In genomic region chr18:744824-745597, GRCh38 we compare ENCODE assay signal across 27 cellular contexts.
"Had no signal": no experiment of that assay in that cellular context is flagged by ENCODE, and none has a peak within 500 bp of the region (broad histone marks: within the 10 kb centered on the region; RNA-seq: fewer than 3 reads in every experiment).

No MANE protein-coding gene starts in this region.

- H3K4me3 ChIP-seq: ascending aorta, coronary artery, dorsolateral prefrontal cortex, esophagus squamous epithelium had no signal

- H3K27ac ChIP-seq: ascending aorta, coronary artery, dorsolateral prefrontal cortex, epithelial cell of prostate, esophagus squamous epithelium had no signal

- H3K27me3 ChIP-seq: ascending aorta, esophagus squamous epithelium had no signal

- ATAC-seq: activated naive CD4-positive, alpha-beta T cell treated with anti-CD3 and anti-CD28 coated beads, Interleukin-2, amount 50 U/mL, for 72 hours; activated T-cell treated with anti-CD3 and anti-CD28 coated beads, Interleukin-2, amount 50 U/mL, for 72 hours; T-helper 17 cell had no signal

- FAIRE-seq: bronchial epithelial cell, frontal cortex had no signal

- H3K4me1 ChIP-seq: ascending aorta, esophagus squamous epithelium had no signal

- DNase-seq: activated CD4-positive, alpha-beta memory T cell treated with anti-CD3 and anti-CD28 coated beads, Interleukin-2, amount 10 ng/mL, durations not matched to agents 7 days and 5 days; activated CD4-positive, alpha-beta T cell treated with anti-CD3 and anti-CD28 coated beads for 4 hours; activated CD4-positive, alpha-beta T cell treated with anti-CD3 and anti-CD28 coated beads, Interleukin-2, amount 10 ng/mL, durations not matched to agents 7 days and 5 days; activated CD4-positive, alpha-beta T cell treated with anti-CD3 and anti-CD28 coated beads, Interleukin-2, amount 50 U/mL, for 4 hours; activated CD4-positive, CD25-positive, alpha-beta regulatory T cell; activated CD4-positive, CD25-positive, alpha-beta regulatory T cell treated with anti-CD3 and anti-CD28 coated beads, Interleukin-2, amount 50 U/mL, for 72 hours; activated CD8-positive, alpha-beta memory T cell treated with anti-CD3 and anti-CD28 coated beads, Interleukin-2, amount 50 U/mL, for 48 hours; activated gamma-delta T cell; activated naive CD4-positive, alpha-beta T cell; activated naive CD4-positive, alpha-beta T cell treated with anti-CD3 and anti-CD28 coated beads, Interleukin-2, amount 10 ng/mL, durations not matched to agents 7 days and 5 days; activated naive CD8-positive, alpha-beta T cell treated with anti-CD3 and anti-CD28 coated beads, Interleukin-2, amount 10 ng/mL, durations not matched to agents 7 days and 5 days; activated T-cell treated with anti-CD3 and anti-CD28 coated beads for 4 hours; activated T-cell treated with anti-CD3 and anti-CD28 coated beads, Interleukin-2, amount 50 U/mL, for 24 hours; activated T-cell treated with anti-CD3 and anti-CD28 coated beads, Interleukin-2, amount 50 U/mL, for 72 hours; dorsolateral prefrontal cortex; effector memory CD4-positive, alpha-beta T cell; endodermal cell; esophagus squamous epithelium; T-helper 1 cell; T-helper 17 cell; T1000 had no signal

- H3K9me3 ChIP-seq: ascending aorta, esophagus squamous epithelium had no signal
